11 cellular contexts compared by ENCODE assay signal in genomic region chr2:213015387-213016165, GRCh38.
A peak's percentile ranks its signal among the peaks of the same experiment; 100 is the strongest.
DNase-seq lines count a peak whose midpoint lies in the region; ATAC-seq, FAIRE-seq and TF ChIP-seq lines count a peak whose summit lies in the region.
"Had no signal": no experiment of that assay in that cellular context is flagged by ENCODE, and none has a peak within 500 bp of the region (broad histone marks: within the 10 kb centered on the region; RNA-seq: fewer than 3 reads in every experiment).

No MANE protein-coding gene starts in this region.

- H3K36me3 ChIP-seq in KMS-11 (ENCODE audit: insufficient read depth), result no peaks in the 10 kb centered on the region

- H3K79me2 ChIP-seq in KMS-11 (ENCODE audit: insufficient read depth, low read depth), result no peaks in the 10 kb centered on the region

- no peaks in the 10 kb centered on the region for H3K27me3 ChIP-seq in KMS-11 (ENCODE audit: insufficient read depth, low read depth)

- H3K9ac ChIP-seq in KMS-11, result no peak overlapping the region

- no peak overlapping the region for H3K4me3 ChIP-seq in KMS-11 (IDR thresholded peaks at IDR 0.05; ENCODE audit: insufficient read depth, low read depth, low read length)

- TF ChIP-seq CTCF in KMS-11 (conservative IDR thresholded peaks at IDR 0.05; ENCODE audit: low read depth, low read length) (no peak), D721Med (IDR thresholded peaks at IDR 0.05; ENCODE audit: insufficient read depth, missing control alignments) (no peak)

- ATAC-seq in activated CD4-positive, CD25-positive, alpha-beta regulatory T cell treated with anti-CD3 and anti-CD28 coated beads, Interleukin-2, amount 50 U/mL, for 24 hours, result peak; percentile 68 to 72
- peak; percentile 85 for ATAC-seq in HG02588 (IDR thresholded peaks at IDR 0.05; ENCODE audit: unreplicated experiment)

- H2AFZ ChIP-seq in KMS-11 (ENCODE audit: low read depth), result no peak overlapping the region

- H3K27ac ChIP-seq in KMS-11, result peak overlapping the region; percentile 63; the same call in 1 of the 2 replicates

- FAIRE-seq in D721Med (lab: Jason Lieb, UNC), result no peak
- FAIRE-seq: A204.1, H54 had no signal

- no peak for DNase-seq in activated CD4-positive, CD25-positive, alpha-beta regulatory T cell treated with anti-CD3 and anti-CD28 coated beads, Interleukin-2, amount 50 U/mL, for 72 hours
- peak; percentile 32 for DNase-seq in stimulated activated CD4-positive, alpha-beta T cell treated with anti-CD3 and anti-CD28 coated beads, Interleukin-4, amount 100 ng/mL, for 24 hours
- DNase-seq in hypothalamus (lab: John Stamatoyannopoulos, UW), result no peak
- no peak for DNase-seq in D721Med (ENCODE audit: insufficient read length, low spot score)
- DNase-seq in NCI-H1694 (lab: John Stamatoyannopoulos, UW), result no peak
- DNase-seq: trophoblast cell had no signal

- H4K20me1 ChIP-seq in KMS-11 (ENCODE audit: insufficient read depth), result no peaks in the 10 kb centered on the region

- peaks cover 46% of the 10 kb centered on the region for H3K4me1 ChIP-seq in KMS-11 (ENCODE audit: low read depth, poor library complexity, severe bottlenecking)

- peak overlapping the region; percentile 93 for H3K4me2 ChIP-seq in KMS-11
